In the genomic region with DNA sequence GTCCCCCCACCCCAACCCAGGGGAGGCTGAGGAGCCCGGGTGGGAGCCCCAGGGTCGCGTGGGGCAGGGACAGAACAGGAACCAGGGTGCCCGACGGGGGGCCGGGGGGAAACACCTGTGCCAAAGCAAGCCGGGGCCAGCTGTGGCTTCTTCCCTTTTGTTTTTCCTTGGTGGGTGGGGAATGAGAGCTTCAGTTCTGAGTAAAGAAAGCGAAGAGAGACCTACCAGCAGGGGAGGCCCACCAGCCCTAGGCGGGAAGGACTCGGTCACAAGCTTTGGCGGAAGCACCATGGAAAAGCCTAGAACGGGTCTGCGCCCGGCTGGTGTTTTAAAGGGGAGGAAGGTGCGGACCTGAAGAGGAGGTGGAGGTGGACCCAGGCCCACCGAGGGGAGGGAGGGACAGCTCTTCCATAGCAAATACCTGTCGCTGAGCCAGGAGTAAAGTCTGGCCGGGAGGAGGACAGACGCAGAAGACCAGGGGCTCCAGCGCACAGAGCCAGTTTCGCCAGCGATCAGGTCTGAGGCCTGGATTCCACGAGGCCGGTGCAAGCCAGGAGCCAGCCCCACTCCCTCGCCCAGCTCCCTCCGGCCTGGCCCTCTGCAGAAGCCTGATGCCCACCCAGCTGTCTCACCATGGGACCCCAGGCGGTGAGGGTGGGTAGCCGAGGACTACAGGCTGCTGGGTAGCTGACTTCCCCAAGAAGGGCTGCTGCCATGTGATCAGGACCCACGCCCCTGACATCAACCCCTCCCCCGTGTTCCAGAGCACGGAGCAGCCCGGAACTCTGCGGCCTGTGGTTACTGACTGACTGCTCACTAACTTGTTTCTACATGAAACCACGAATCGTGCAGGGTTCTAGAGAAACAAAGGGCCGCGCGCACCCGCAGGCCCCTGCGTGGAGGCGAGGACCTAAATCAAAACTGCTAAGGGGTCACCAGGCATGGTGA, we compare ENCODE assay signal across 8 cellular contexts. TPM values are rescaled to one million over a fixed set of nuclear protein-coding genes. Genes with fewer than 3 reads are reported as not detected.
DNase-seq lines count a peak whose midpoint lies in the region; TF ChIP-seq lines count a peak whose summit lies in the region.

No MANE protein-coding gene starts in this region.

- peak overlapping the region; percentile 62 for H2BK5ac ChIP-seq in mesendoderm (ENCODE audit: low read length)

- WGBS in HUES64: 56% methylated on average over 41 of the region's 41 CpGs
- no CpG with 5 or more reads among the region's 41 CpGs for WGBS in mesendoderm (ENCODE audit: extremely low coverage, insufficient coverage, low lambda C conversion rate)

- peak overlapping the region; percentile 62 for H2AK5ac ChIP-seq in mesendoderm (ENCODE audit: low read length)

- intact Hi-C loops in dendritic cell treated with granulocyte-macrophage colony-stimulating factor and Interleukin-4, amounts not matched to agents 40 ng/mL and 50 ng/mL, for 4 days (cut with micrococcal nuclease): loop anchor here (2.0 to 10.0 kb wide), 3 partner anchors 27 to 441 kb away; partner anchors contain the start of genes RACK1 and ZFP62

- TF ChIP-seq CTCF in GM20000 (IDR thresholded peaks at IDR 0.05; ENCODE audit: extremely low read depth, missing control alignments): no peak

- peak; percentile 94 for DNase-seq in CD1c-positive myeloid dendritic cell (ENCODE audit: extremely low spot score)
- peak; percentile 91 for DNase-seq in GM20000 (ENCODE audit: low spot score)
- peak; percentile 80 to 81 for DNase-seq in activated CD4-positive, alpha-beta T cell treated with anti-CD3 and anti-CD28 coated beads for 4 hours
- DNase-seq in mesendoderm: peak; percentile 84
- peak; percentile 79 for DNase-seq in stimulated activated CD8-positive, alpha-beta memory T cell treated with anti-CD3 and anti-CD28 coated beads, Interleukin-2, amount 100 ng/mL, for 48 hours (ENCODE audit: low read depth in 2 of 2)
- no peak for DNase-seq in A172 (ENCODE audit: low spot score)

- no peaks in the 10 kb centered on the region for H3K9me3 Mint-ChIP-seq in dendritic cell treated with granulocyte-macrophage colony-stimulating factor and Interleukin-4, amounts not matched to agents 40 ng/mL and 50 ng/mL, for 4 days

- no peaks in the 10 kb centered on the region for H3K27me3 Mint-ChIP-seq in dendritic cell treated with granulocyte-macrophage colony-stimulating factor and Interleukin-4, amounts not matched to agents 40 ng/mL and 50 ng/mL, for 4 days

- no peaks in the 10 kb centered on the region for H3K27me3 ChIP-seq in HUES64 (ENCODE audit: insufficient read depth, low read length)
- H3K27me3 ChIP-seq in mesendoderm (ENCODE audit: insufficient read depth, low read length, poor library complexity): no peaks in the 10 kb centered on the region

- H2BK15ac ChIP-seq in mesendoderm (replicated peaks; ENCODE audit: low read depth): no peak overlapping the region

- peaks cover 9% of the 10 kb centered on the region for H3K36me3 ChIP-seq in HUES64 (ENCODE audit: insufficient read depth, low read length)
- H3K36me3 ChIP-seq in mesendoderm (ENCODE audit: control insufficient read depth, insufficient read depth, low read length): no peaks in the 10 kb centered on the region

- peak overlapping the region; percentile 65 for H3K9ac ChIP-seq in HUES64 (ENCODE audit: low read depth, low read length)
- peak overlapping the region; percentile 87 for H3K9ac ChIP-seq in mesendoderm (ENCODE audit: low read length)

- H3K4me1 Mint-ChIP-seq in dendritic cell treated with granulocyte-macrophage colony-stimulating factor and Interleukin-4, amounts not matched to agents 40 ng/mL and 50 ng/mL, for 4 days (ENCODE audit: low read depth): peaks cover 82% of the 10 kb centered on the region

- H3K4me1 ChIP-seq in HUES64 (ENCODE audit: insufficient read depth, low read length) (peaks cover 20% of the 10 kb centered on the region), mesendoderm (ENCODE audit: control insufficient read depth, low read depth, low read length) (peaks cover 9% of the 10 kb centered on the region)

- peak overlapping the region; percentile 77 for H3K4me2 ChIP-seq in mesendoderm (ENCODE audit: low read length)

- H3K4me3 Mint-ChIP-seq in dendritic cell treated with granulocyte-macrophage colony-stimulating factor and Interleukin-4, amounts not matched to agents 40 ng/mL and 50 ng/mL, for 4 days: peak overlapping the region; percentile 94

- no peak overlapping the region for H4K5ac ChIP-seq in mesendoderm (ENCODE audit: low read length)

- H3K4me3 ChIP-seq in HUES64 (ENCODE audit: low read length) (peak overlapping the region; percentile 98), mesendoderm (ENCODE audit: low read length) (no peak overlapping the region)

- peak overlapping the region; percentile 91 for H3K27ac ChIP-seq in HUES64 (ENCODE audit: low read depth, low read length)
- H3K27ac ChIP-seq in mesendoderm (ENCODE audit: low read depth, low read length): peak overlapping the region; percentile 81

- H2BK120ac ChIP-seq in mesendoderm (ENCODE audit: low read depth, low read length): no peak overlapping the region

- H3K27ac Mint-ChIP-seq in dendritic cell treated with granulocyte-macrophage colony-stimulating factor and Interleukin-4, amounts not matched to agents 40 ng/mL and 50 ng/mL, for 4 days: peak overlapping the region; percentile 97

- no peaks in the 10 kb centered on the region for H3K9me3 ChIP-seq in HUES64 (ENCODE audit: insufficient read depth, low read depth, low read length)

- H3K79me1 ChIP-seq in mesendoderm (ENCODE audit: low read length): peaks cover 46% of the 10 kb centered on the region

- H3K4ac ChIP-seq in mesendoderm (ENCODE audit: low read depth, low read length): peak overlapping the region; percentile 76

- peak overlapping the region; percentile 91 for H3K56ac ChIP-seq in mesendoderm (ENCODE audit: low read length)

- peaks cover 46% of the 10 kb centered on the region for H3K79me2 ChIP-seq in mesendoderm (ENCODE audit: control insufficient read depth, insufficient read depth, low read length)

- peak overlapping the region; percentile 84 for H4K8ac ChIP-seq in mesendoderm (ENCODE audit: low read depth, low read length)

- peak overlapping the region; percentile 36 for H3K23ac ChIP-seq in mesendoderm (ENCODE audit: low read length)

- H3K18ac ChIP-seq in mesendoderm (ENCODE audit: low read length): peak overlapping the region; percentile 98

- peaks cover 92% of the 10 kb centered on the region for H3K36me3 Mint-ChIP-seq in dendritic cell treated with granulocyte-macrophage colony-stimulating factor and Interleukin-4, amounts not matched to agents 40 ng/mL and 50 ng/mL, for 4 days (ENCODE audit: low read depth)

RNA-seq across cellular contexts. Expression of gene MGAT1, which starts 0.8 kb away (rescaled TPM):
- polyA plus RNA-seq in HUES64 (2013, experiment 1 of 2): 45.9 TPM
- polyA plus RNA-seq in HUES64 (2013, experiment 2 of 2): 49.1 TPM
- 40.4 TPM for polyA plus RNA-seq in mesendoderm (2013, experiment 1 of 2)
- 40.6 TPM for polyA plus RNA-seq in mesendoderm (2013, experiment 2 of 2)
- 65.4 and 80.7 TPM in 2 replicates for total RNA-seq in A172 (2014; rRNA removed; shearing (Covaris generic))

RNA-seq across cellular contexts. Expression of gene ZFP62, which starts 57.6 kb away (rescaled TPM):
- polyA plus RNA-seq in HUES64 (2013, experiment 1 of 2): 16.7 TPM
- polyA plus RNA-seq in HUES64 (2013, experiment 2 of 2): 25.7 TPM
- 18.0 TPM for polyA plus RNA-seq in mesendoderm (2013, experiment 1 of 2)
- 18.4 TPM for polyA plus RNA-seq in mesendoderm (2013, experiment 2 of 2)
- total RNA-seq in A172 (2014; rRNA removed; shearing (Covaris generic)): 30.8 and 38.2 TPM in 2 replicates
